Comparison of ENCODE assay signal across 1 cellular context in the genomic region with DNA sequence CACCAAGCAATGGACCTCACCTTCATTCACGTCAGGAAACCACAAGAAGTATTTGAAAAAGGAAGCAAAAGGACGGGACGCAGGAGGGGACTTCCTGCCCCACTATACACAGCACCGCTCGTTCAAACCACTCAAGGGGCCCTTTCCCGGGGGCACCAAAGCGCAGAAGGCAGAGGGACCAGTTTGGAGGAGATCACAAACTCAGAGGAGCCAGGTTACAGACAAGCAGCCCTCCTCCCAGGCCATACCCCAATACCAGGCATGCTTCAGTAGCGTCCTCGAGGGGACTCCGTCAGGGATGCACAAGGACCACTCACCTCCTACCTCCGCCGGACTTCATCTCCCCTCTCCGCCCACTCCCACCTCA.
TF ChIP-seq lines count a peak whose summit lies in the region.

No MANE protein-coding gene starts in this region.

TF ChIP-seq in GM12878, 131 proteins besides CTCF, POLR2A, EP300 and RAD21 (continues in another document):
- TF ChIP-seq, protein P1, sequence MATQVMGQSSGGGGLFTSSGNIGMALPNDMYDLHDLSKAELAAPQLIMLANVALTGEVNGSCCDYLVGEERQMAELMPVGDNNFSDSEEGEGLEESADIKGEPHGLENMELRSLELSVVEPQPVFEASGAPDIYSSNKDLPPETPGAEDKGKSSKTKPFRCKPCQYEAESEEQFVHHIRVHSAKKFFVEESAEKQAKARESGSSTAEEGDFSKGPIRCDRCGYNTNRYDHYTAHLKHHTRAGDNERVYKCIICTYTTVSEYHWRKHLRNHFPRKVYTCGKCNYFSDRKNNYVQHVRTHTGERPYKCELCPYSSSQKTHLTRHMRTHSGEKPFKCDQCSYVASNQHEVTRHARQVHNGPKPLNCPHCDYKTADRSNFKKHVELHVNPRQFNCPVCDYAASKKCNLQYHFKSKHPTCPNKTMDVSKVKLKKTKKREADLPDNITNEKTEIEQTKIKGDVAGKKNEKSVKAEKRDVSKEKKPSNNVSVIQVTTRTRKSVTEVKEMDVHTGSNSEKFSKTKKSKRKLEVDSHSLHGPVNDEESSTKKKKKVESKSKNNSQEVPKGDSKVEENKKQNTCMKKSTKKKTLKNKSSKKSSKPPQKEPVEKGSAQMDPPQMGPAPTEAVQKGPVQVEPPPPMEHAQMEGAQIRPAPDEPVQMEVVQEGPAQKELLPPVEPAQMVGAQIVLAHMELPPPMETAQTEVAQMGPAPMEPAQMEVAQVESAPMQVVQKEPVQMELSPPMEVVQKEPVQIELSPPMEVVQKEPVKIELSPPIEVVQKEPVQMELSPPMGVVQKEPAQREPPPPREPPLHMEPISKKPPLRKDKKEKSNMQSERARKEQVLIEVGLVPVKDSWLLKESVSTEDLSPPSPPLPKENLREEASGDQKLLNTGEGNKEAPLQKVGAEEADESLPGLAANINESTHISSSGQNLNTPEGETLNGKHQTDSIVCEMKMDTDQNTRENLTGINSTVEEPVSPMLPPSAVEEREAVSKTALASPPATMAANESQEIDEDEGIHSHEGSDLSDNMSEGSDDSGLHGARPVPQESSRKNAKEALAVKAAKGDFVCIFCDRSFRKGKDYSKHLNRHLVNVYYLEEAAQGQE (IDR thresholded peaks at IDR 0.05; ENCODE audit: low read depth, low read length), result no peak
- no peak for TF ChIP-seq PML (IDR thresholded peaks at IDR 0.05; ENCODE audit: low read length)
- TF ChIP-seq, protein P2, sequence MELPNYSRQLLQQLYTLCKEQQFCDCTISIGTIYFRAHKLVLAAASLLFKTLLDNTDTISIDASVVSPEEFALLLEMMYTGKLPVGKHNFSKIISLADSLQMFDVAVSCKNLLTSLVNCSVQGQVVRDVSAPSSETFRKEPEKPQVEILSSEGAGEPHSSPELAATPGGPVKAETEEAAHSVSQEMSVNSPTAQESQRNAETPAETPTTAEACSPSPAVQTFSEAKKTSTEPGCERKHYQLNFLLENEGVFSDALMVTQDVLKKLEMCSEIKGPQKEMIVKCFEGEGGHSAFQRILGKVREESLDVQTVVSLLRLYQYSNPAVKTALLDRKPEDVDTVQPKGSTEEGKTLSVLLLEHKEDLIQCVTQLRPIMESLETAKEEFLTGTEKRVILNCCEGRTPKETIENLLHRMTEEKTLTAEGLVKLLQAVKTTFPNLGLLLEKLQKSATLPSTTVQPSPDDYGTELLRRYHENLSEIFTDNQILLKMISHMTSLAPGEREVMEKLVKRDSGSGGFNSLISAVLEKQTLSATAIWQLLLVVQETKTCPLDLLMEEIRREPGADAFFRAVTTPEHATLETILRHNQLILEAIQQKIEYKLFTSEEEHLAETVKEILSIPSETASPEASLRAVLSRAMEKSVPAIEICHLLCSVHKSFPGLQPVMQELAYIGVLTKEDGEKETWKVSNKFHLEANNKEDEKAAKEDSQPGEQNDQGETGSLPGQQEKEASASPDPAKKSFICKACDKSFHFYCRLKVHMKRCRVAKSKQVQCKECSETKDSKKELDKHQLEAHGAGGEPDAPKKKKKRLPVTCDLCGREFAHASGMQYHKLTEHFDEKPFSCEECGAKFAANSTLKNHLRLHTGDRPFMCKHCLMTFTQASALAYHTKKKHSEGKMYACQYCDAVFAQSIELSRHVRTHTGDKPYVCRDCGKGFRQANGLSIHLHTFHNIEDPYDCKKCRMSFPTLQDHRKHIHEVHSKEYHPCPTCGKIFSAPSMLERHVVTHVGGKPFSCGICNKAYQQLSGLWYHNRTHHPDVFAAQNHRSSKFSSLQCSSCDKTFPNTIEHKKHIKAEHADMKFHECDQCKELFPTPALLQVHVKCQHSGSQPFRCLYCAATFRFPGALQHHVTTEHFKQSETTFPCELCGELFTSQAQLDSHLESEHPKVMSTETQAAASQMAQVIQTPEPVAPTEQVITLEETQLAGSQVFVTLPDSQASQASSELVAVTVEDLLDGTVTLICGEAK (IDR thresholded peaks at IDR 0.05; ENCODE audit: borderline replicate concordance), result peak; percentile 62; the same call in 1 of the 2 replicates
- peak; percentile 49; the same call in 1 of the 2 replicates for TF ChIP-seq MTA2 (IDR thresholded peaks at IDR 0.05; ENCODE audit: low read depth)
- no peak for TF ChIP-seq IRF4 (IDR thresholded peaks at IDR 0.05; ENCODE audit: low read depth, low read length)
- no peak; the same call in none of the 2 replicates for TF ChIP-seq YY1 (IDR thresholded peaks at IDR 0.05; ENCODE audit: low read depth, low read length)
- no peak for TF ChIP-seq SIX5 (IDR thresholded peaks at IDR 0.05; ENCODE audit: low read depth, low read length, severe bottlenecking)
- TF ChIP-seq, protein P3, sequence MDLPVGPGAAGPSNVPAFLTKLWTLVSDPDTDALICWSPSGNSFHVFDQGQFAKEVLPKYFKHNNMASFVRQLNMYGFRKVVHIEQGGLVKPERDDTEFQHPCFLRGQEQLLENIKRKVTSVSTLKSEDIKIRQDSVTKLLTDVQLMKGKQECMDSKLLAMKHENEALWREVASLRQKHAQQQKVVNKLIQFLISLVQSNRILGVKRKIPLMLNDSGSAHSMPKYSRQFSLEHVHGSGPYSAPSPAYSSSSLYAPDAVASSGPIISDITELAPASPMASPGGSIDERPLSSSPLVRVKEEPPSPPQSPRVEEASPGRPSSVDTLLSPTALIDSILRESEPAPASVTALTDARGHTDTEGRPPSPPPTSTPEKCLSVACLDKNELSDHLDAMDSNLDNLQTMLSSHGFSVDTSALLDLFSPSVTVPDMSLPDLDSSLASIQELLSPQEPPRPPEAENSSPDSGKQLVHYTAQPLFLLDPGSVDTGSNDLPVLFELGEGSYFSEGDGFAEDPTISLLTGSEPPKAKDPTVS (IDR thresholded peaks at IDR 0.05; ENCODE audit: low read depth, low read length), result no peak
- no peak for TF ChIP-seq IRF5 (IDR thresholded peaks at IDR 0.05; ENCODE audit: borderline replicate concordance)
- TF ChIP-seq NFYA (IDR thresholded peaks at IDR 0.05; ENCODE audit: borderline replicate concordance, low read depth, low read length), result no peak
- peak; percentile 18; the same call in 1 of the 2 replicates for TF ChIP-seq GATAD2B (conservative IDR thresholded peaks at IDR 0.05; ENCODE audit: low read depth)
- TF ChIP-seq HDAC6 (IDR thresholded peaks at IDR 0.05; ENCODE audit: unreplicated experiment), result no peak
- TF ChIP-seq, protein P4, sequence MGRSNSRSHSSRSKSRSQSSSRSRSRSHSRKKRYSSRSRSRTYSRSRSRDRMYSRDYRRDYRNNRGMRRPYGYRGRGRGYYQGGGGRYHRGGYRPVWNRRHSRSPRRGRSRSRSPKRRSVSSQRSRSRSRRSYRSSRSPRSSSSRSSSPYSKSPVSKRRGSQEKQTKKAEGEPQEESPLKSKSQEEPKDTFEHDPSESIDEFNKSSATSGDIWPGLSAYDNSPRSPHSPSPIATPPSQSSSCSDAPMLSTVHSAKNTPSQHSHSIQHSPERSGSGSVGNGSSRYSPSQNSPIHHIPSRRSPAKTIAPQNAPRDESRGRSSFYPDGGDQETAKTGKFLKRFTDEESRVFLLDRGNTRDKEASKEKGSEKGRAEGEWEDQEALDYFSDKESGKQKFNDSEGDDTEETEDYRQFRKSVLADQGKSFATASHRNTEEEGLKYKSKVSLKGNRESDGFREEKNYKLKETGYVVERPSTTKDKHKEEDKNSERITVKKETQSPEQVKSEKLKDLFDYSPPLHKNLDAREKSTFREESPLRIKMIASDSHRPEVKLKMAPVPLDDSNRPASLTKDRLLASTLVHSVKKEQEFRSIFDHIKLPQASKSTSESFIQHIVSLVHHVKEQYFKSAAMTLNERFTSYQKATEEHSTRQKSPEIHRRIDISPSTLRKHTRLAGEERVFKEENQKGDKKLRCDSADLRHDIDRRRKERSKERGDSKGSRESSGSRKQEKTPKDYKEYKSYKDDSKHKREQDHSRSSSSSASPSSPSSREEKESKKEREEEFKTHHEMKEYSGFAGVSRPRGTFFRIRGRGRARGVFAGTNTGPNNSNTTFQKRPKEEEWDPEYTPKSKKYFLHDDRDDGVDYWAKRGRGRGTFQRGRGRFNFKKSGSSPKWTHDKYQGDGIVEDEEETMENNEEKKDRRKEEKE (IDR thresholded peaks at IDR 0.05), result no peak
- TF ChIP-seq, protein P5, sequence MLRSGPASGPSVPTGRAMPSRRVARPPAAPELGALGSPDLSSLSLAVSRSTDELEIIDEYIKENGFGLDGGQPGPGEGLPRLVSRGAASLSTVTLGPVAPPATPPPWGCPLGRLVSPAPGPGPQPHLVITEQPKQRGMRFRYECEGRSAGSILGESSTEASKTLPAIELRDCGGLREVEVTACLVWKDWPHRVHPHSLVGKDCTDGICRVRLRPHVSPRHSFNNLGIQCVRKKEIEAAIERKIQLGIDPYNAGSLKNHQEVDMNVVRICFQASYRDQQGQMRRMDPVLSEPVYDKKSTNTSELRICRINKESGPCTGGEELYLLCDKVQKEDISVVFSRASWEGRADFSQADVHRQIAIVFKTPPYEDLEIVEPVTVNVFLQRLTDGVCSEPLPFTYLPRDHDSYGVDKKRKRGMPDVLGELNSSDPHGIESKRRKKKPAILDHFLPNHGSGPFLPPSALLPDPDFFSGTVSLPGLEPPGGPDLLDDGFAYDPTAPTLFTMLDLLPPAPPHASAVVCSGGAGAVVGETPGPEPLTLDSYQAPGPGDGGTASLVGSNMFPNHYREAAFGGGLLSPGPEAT (IDR thresholded peaks at IDR 0.05; ENCODE audit: low read depth), result peak; percentile 45
- no peak for TF ChIP-seq E4F1 (IDR thresholded peaks at IDR 0.05; ENCODE audit: borderline replicate concordance, partially characterized antibody)
- no peak; the same call in none of the 2 replicates for TF ChIP-seq LARP7 (IDR thresholded peaks at IDR 0.05)
- peak; percentile 67 for TF ChIP-seq MXI1 (IDR thresholded peaks at IDR 0.05; ENCODE audit: low read depth, low read length)
- TF ChIP-seq, protein P6, sequence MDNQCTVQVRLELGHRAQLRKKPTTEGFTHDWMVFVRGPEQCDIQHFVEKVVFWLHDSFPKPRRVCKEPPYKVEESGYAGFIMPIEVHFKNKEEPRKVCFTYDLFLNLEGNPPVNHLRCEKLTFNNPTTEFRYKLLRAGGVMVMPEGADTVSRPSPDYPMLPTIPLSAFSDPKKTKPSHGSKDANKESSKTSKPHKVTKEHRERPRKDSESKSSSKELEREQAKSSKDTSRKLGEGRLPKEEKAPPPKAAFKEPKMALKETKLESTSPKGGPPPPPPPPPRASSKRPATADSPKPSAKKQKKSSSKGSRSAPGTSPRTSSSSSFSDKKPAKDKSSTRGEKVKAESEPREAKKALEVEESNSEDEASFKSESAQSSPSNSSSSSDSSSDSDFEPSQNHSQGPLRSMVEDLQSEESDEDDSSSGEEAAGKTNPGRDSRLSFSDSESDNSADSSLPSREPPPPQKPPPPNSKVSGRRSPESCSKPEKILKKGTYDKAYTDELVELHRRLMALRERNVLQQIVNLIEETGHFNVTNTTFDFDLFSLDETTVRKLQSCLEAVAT (IDR thresholded peaks at IDR 0.05), result peak; percentile 79; the same call in 1 of the 2 replicates
- no peak for TF ChIP-seq PAX5 (IDR thresholded peaks at IDR 0.05; ENCODE audit: borderline replicate concordance, low read depth, low read length)
- TF ChIP-seq FOS (IDR thresholded peaks at IDR 0.05; ENCODE audit: borderline replicate concordance, extremely low read depth, insufficient read length), result no peak
- TF ChIP-seq WRNIP1 (IDR thresholded peaks at IDR 0.05; ENCODE audit: borderline replicate concordance, low read depth, low read length), result 0 out of 2 replicates have a peak, but pooled peaks have one; percentile 86
- TF ChIP-seq KDM1A (IDR thresholded peaks at IDR 0.05; ENCODE audit: borderline replicate concordance), result no peak
- no peak for TF ChIP-seq CHD1 (IDR thresholded peaks at IDR 0.05; ENCODE audit: low read depth, low read length)
- TF ChIP-seq SMARCA5 (IDR thresholded peaks at IDR 0.05), result no peak; the same call in 1 of the 2 replicates
- 0 out of 2 replicates have a peak, but pooled peaks have one; percentile 52 for TF ChIP-seq ZNF687 (IDR thresholded peaks at IDR 0.05)
- no peak for TF ChIP-seq ZNF207 (IDR thresholded peaks at IDR 0.05; ENCODE audit: borderline replicate concordance)
